ENCODE assay signal across 1 cellular context in the genomic region with DNA sequence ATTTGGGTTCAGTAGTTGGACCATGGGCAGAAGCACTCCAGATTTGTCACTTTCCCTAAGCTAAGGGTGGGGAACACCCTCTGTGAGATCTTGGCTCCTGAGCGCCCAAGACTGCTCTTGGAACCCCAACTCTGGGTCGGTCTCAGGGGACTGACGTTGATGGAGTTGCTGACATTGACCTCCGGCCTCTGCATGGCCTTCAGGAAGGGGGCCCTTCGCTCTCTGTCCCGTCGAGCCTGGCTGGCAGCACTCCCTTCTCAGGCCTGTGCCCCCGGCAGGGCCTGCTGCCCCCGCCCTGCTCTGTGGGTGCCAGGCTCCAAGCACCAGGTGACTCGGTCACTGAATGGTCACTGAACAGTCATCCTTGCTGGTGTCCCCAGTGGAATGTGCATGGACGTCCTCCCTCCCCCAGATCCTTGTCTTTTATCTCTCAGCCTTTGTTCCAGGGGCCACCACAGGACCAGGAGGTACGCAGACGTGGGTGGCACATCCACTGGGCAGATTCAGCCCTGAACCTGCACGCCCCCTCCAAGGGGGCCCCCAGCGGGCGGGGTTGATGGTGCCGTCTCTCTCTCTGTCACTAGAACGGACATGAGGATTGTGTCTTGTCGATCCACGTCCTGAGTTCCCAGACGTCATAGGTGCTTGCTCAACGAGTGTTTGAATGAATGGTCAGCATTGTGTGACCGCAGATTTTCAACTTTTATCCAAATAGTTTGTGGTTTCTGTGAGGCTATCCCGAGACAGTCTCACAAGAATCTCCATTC.
TF ChIP-seq lines count a peak whose summit lies in the region.

No MANE protein-coding gene starts in this region.

TF ChIP-seq in HepG2, 621 proteins besides CTCF, POLR2A, EP300 and RAD21 (continued from another document and continues in another):
- TF ChIP-seq, protein P1, sequence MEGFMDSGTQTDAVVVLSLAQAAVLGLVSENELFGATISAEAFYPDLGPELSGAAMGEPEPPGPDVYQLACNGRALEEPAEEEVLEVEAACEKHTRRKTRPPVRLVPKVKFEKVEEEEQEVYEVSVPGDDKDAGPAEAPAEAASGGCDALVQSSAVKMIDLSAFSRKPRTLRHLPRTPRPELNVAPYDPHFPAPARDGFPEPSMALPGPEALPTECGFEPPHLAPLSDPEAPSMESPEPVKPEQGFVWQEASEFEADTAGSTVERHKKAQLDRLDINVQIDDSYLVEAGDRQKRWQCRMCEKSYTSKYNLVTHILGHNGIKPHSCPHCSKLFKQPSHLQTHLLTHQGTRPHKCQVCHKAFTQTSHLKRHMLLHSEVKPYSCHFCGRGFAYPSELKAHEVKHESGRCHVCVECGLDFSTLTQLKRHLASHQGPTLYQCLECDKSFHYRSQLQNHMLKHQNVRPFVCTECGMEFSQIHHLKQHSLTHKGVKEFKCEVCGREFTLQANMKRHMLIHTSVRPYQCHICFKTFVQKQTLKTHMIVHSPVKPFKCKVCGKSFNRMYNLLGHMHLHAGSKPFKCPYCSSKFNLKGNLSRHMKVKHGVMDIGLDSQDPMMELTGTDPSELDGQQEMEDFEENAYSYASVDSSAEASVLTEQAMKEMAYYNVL (CRISPR knock-in tag; IDR thresholded peaks at IDR 0.05; ENCODE audit: borderline replicate concordance): 0 out of 2 replicates have a peak, but pooled peaks have one; percentile 9
- TF ChIP-seq SRY (CRISPR knock-in tag; IDR thresholded peaks at IDR 0.05) (no peak), NCOA1 (CRISPR knock-in tag; IDR thresholded peaks at IDR 0.05) (no peak), PRDM15 (CRISPR knock-in tag; IDR thresholded peaks at IDR 0.05) (no peak), SIX1 (CRISPR knock-in tag; IDR thresholded peaks at IDR 0.05; ENCODE audit: borderline replicate concordance) (no peak), TFDP2 (CRISPR knock-in tag; IDR thresholded peaks at IDR 0.05) (no peak), SSRP1 (CRISPR knock-in tag; IDR thresholded peaks at IDR 0.05) (peak; percentile 96), ZFX (CRISPR knock-in tag; IDR thresholded peaks at IDR 0.05; ENCODE audit: low read depth) (no peak; the same call in 1 of the 2 replicates), KLF16 (CRISPR knock-in tag; IDR thresholded peaks at IDR 0.05) (no peak), ZBTB20 (CRISPR knock-in tag; IDR thresholded peaks at IDR 0.05; ENCODE audit: borderline replicate concordance, low read depth) (0 out of 2 replicates have a peak, but pooled peaks have one; percentile 25), THAP11 (CRISPR knock-in tag; IDR thresholded peaks at IDR 0.05) (0 out of 2 replicates have a peak, but pooled peaks have one; percentile 27), HNF4G (IDR thresholded peaks at IDR 0.05; ENCODE audit: borderline replicate concordance, low read depth, low read length) (no peak), HNF4G (CRISPR knock-in tag; IDR thresholded peaks at IDR 0.05; ENCODE audit: borderline replicate concordance, low read depth) (0 out of 2 replicates have a peak, but pooled peaks have one; percentile 31), PCBP2 (optimal IDR thresholded peaks at IDR 0.05; ENCODE audit: low read depth, low read length, poor library complexity, severe bottlenecking) (no peak), ZNF780A (CRISPR knock-in tag; IDR thresholded peaks at IDR 0.05) (no peak; the same call in 1 of the 2 replicates), TEAD2 (CRISPR knock-in tag; IDR thresholded peaks at IDR 0.05) (no peak), ZNF446 (CRISPR knock-in tag; IDR thresholded peaks at IDR 0.05) (no peak), NPAS2 (CRISPR knock-in tag; IDR thresholded peaks at IDR 0.05; ENCODE audit: borderline replicate concordance) (no peak), FOSL1 (CRISPR knock-in tag; IDR thresholded peaks at IDR 0.05; ENCODE audit: borderline replicate concordance) (no peak), KLF11 (CRISPR knock-in tag; IDR thresholded peaks at IDR 0.05) (0 out of 2 replicates have a peak, but pooled peaks have one; percentile 22), ZNF709 (CRISPR knock-in tag; IDR thresholded peaks at IDR 0.05) (no peak), ZNF17 (CRISPR knock-in tag; IDR thresholded peaks at IDR 0.05) (no peak), PHF21A (CRISPR knock-in tag; IDR thresholded peaks at IDR 0.05) (peak; percentile 74; the same call in 1 of the 2 replicates), ZNF180 (CRISPR knock-in tag; IDR thresholded peaks at IDR 0.05; ENCODE audit: borderline replicate concordance, low read depth) (no peak), ZFP91 (CRISPR knock-in tag; IDR thresholded peaks at IDR 0.05; ENCODE audit: borderline replicate concordance) (peak; percentile 20; the same call in 1 of the 2 replicates)
- TF ChIP-seq, protein P2, sequence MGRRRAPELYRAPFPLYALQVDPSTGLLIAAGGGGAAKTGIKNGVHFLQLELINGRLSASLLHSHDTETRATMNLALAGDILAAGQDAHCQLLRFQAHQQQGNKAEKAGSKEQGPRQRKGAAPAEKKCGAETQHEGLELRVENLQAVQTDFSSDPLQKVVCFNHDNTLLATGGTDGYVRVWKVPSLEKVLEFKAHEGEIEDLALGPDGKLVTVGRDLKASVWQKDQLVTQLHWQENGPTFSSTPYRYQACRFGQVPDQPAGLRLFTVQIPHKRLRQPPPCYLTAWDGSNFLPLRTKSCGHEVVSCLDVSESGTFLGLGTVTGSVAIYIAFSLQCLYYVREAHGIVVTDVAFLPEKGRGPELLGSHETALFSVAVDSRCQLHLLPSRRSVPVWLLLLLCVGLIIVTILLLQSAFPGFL (CRISPR knock-in tag; IDR thresholded peaks at IDR 0.05): no peak
- TF ChIP-seq, protein P3, sequence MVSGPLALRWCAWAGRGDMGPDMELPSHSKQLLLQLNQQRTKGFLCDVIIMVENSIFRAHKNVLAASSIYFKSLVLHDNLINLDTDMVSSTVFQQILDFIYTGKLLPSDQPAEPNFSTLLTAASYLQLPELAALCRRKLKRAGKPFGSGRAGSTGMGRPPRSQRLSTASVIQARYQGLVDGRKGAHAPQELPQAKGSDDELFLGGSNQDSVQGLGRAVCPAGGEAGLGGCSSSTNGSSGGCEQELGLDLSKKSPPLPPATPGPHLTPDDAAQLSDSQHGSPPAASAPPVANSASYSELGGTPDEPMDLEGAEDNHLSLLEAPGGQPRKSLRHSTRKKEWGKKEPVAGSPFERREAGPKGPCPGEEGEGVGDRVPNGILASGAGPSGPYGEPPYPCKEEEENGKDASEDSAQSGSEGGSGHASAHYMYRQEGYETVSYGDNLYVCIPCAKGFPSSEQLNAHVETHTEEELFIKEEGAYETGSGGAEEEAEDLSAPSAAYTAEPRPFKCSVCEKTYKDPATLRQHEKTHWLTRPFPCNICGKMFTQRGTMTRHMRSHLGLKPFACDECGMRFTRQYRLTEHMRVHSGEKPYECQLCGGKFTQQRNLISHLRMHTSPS (CRISPR knock-in tag; IDR thresholded peaks at IDR 0.05; ENCODE audit: low read depth): peak; percentile 93
- TF ChIP-seq, protein P4, sequence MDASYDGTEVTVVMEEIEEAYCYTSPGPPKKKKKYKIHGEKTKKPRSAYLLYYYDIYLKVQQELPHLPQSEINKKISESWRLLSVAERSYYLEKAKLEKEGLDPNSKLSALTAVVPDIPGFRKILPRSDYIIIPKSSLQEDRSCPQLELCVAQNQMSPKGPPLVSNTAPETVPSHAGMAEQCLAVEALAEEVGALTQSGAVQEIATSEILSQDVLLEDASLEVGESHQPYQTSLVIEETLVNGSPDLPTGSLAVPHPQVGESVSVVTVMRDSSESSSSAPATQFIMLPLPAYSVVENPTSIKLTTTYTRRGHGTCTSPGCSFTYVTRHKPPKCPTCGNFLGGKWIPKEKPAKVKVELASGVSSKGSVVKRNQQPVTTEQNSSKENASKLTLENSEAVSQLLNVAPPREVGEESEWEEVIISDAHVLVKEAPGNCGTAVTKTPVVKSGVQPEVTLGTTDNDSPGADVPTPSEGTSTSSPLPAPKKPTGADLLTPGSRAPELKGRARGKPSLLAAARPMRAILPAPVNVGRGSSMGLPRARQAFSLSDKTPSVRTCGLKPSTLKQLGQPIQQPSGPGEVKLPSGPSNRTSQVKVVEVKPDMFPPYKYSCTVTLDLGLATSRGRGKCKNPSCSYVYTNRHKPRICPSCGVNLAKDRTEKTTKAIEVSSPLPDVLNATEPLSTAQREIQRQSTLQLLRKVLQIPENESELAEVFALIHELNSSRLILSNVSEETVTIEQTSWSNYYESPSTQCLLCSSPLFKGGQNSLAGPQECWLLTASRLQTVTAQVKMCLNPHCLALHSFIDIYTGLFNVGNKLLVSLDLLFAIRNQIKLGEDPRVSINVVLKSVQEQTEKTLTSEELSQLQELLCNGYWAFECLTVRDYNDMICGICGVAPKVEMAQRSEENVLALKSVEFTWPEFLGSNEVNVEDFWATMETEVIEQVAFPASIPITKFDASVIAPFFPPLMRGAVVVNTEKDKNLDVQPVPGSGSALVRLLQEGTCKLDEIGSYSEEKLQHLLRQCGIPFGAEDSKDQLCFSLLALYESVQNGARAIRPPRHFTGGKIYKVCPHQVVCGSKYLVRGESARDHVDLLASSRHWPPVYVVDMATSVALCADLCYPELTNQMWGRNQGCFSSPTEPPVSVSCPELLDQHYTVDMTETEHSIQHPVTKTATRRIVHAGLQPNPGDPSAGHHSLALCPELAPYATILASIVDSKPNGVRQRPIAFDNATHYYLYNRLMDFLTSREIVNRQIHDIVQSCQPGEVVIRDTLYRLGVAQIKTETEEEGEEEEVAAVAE (CRISPR knock-in tag; IDR thresholded peaks at IDR 0.05; ENCODE audit: borderline replicate concordance): peak; percentile 57; the same call in 1 of the 2 replicates
- TF ChIP-seq, protein P5, sequence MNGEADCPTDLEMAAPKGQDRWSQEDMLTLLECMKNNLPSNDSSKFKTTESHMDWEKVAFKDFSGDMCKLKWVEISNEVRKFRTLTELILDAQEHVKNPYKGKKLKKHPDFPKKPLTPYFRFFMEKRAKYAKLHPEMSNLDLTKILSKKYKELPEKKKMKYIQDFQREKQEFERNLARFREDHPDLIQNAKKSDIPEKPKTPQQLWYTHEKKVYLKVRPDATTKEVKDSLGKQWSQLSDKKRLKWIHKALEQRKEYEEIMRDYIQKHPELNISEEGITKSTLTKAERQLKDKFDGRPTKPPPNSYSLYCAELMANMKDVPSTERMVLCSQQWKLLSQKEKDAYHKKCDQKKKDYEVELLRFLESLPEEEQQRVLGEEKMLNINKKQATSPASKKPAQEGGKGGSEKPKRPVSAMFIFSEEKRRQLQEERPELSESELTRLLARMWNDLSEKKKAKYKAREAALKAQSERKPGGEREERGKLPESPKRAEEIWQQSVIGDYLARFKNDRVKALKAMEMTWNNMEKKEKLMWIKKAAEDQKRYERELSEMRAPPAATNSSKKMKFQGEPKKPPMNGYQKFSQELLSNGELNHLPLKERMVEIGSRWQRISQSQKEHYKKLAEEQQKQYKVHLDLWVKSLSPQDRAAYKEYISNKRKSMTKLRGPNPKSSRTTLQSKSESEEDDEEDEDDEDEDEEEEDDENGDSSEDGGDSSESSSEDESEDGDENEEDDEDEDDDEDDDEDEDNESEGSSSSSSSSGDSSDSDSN (CRISPR knock-in tag; IDR thresholded peaks at IDR 0.05): peak; percentile 56; the same call in 1 of the 2 replicates
- TF ChIP-seq, protein P6, sequence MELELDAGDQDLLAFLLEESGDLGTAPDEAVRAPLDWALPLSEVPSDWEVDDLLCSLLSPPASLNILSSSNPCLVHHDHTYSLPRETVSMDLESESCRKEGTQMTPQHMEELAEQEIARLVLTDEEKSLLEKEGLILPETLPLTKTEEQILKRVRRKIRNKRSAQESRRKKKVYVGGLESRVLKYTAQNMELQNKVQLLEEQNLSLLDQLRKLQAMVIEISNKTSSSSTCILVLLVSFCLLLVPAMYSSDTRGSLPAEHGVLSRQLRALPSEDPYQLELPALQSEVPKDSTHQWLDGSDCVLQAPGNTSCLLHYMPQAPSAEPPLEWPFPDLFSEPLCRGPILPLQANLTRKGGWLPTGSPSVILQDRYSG (CRISPR knock-in tag; IDR thresholded peaks at IDR 0.05): no peak
